Comparison of ENCODE assay signal across 22 cellular contexts in the genomic region with DNA sequence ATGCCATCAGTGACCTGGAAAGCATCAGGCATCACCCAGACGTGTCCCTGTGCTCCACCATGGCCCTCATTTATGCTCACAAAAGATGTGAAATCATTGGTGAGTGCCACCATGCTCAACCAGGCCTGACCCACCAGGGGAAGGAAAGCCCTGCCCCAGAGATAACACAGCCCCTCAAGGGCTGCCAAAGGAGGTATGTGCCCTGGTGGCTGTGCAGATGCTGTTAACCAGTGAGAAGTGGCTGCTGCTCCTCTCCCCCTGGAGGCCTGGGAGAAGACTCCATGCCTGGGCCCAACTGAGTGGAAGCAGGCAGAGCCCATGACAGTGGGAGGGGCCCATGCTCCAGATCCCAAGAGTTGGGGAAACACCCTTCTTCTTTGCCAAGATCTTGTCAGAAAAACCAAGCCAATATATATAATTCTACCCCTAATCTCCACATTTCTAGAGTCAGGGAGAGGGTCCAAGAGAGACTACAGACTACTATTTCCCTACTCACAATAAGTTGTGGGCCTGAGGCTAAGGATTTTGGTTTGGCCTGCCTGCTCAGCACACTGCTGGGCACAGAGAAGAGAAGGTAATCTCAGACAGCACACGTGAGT. TPM values are rescaled to one million over a fixed set of nuclear protein-coding genes. Genes with fewer than 3 reads are reported as not detected.
A peak's percentile ranks its signal among the peaks of the same experiment; 100 is the strongest.
DNase-seq lines count a peak whose midpoint lies in the region; ATAC-seq, FAIRE-seq and TF ChIP-seq lines count a peak whose summit lies in the region.
"Had no signal": no experiment of that assay in that cellular context is flagged by ENCODE, and none has a peak within 500 bp of the region (broad histone marks: within the 10 kb centered on the region; RNA-seq: fewer than 3 reads in every experiment).

No MANE protein-coding gene starts in this region.

- no peak overlapping the region for H4K5ac ChIP-seq in mesendoderm (ENCODE audit: low read length)

- no peaks in the 10 kb centered on the region for H4K20me1 ChIP-seq in K562 (replicated peaks; ENCODE audit: control insufficient read depth, insufficient read depth, low read length)

- H4K8ac ChIP-seq in mesendoderm (ENCODE audit: low read depth, low read length): no peak overlapping the region

- CTCF ChIA-PET in HEK293T (lab: Yijun Ruan, JAX): no interaction called here
- CTCF ChIA-PET in K562 (lab: Yijun Ruan, JAX; ENCODE audit: low intra/inter-chr PET ratio): no interaction called here

- no peak overlapping the region for H3K9ac ChIP-seq in K562 (ENCODE audit: insufficient read depth in 1 of 2, low read depth in 2 of 2, low read length in 2 of 2)
- H3K9ac ChIP-seq in mesendoderm (ENCODE audit: low read length): no peak overlapping the region
- H3K9ac ChIP-seq: KMS-11 had no signal

- DNase-seq in activated CD8-positive, alpha-beta memory T cell treated with anti-CD3 and anti-CD28 coated beads for 24 hours: peak; percentile 52
- no peak for DNase-seq in activated CD8-positive, alpha-beta memory T cell treated with anti-CD3 and anti-CD28 coated beads, Interleukin-2, amount 50 U/mL, for 4 hours
- DNase-seq in HEK293T (ENCODE audit: extremely low spot score) (peak; percentile 34), K562 (ENCODE audit: extremely low read depth in 1 of 4, low spot score in 3 of 4) (peak in 1 of 4 experiments; percentile 17), mesendoderm (peak; percentile 66), T1000 (lab: John Stamatoyannopoulos, UW) (no peak), NCI-H2171 (lab: John Stamatoyannopoulos, UW) (no peak)
- DNase-seq: C1 segment of cervical spinal cord, NCI-H1048, NCI-H1436 treated with DMSO at 0.1 percent for 48 hours, NCI-H2081, NCI-H510A treated with DMSO at 0.1 percent for 48 hours, NCI-H82 had no signal

- H3K4me2 ChIP-seq in K562 (ENCODE audit: insufficient read depth, low read length) (no peak overlapping the region), mesendoderm (ENCODE audit: low read length) (no peak overlapping the region)
- H3K4me2 ChIP-seq: KMS-11 had no signal

- peaks cover 7% of the 10 kb centered on the region for H3K79me1 ChIP-seq in mesendoderm (ENCODE audit: low read length)

- H2AFZ ChIP-seq in K562 (ENCODE audit: low read depth, low read length): no peak overlapping the region

- no peak overlapping the region for H2BK5ac ChIP-seq in mesendoderm (ENCODE audit: low read length)

- H2AK5ac ChIP-seq in mesendoderm (ENCODE audit: low read length): no peak overlapping the region

- TF ChIP-seq CTCF in K562 (IDR thresholded peaks at IDR 0.05 in 2 of 3, conservative IDR thresholded peaks at IDR 0.05 in 1 of 3; ENCODE audit: insufficient read depth in 2 of 3, low read depth in 1 of 3, low read length in 3 of 3): peak in 1 of 3 experiments; percentile 31; a peak in 1 of 6 replicates

- no peak for TF ChIP-seq RAD21 in K562 (CRISPR knock-in tag; conservative IDR thresholded peaks at IDR 0.05 in 1 of 2, IDR thresholded peaks at IDR 0.05 in 1 of 2)

- no peak overlapping the region for H3K23ac ChIP-seq in mesendoderm (ENCODE audit: low read length)

- no peak for TF ChIP-seq EP300 in K562 (IDR thresholded peaks at IDR 0.05; ENCODE audit: low read length)

- BruUV-seq in K562 (replicated peaks; lab: Mats Ljungman, UMichigan): no TSS peak

- H3K4me1 ChIP-seq in K562 (replicated peaks in 1 of 2; ENCODE audit: control insufficient read depth in 2 of 2, insufficient read depth in 2 of 2, low read length in 2 of 2) (peaks cover 20 to 23% of the 10 kb centered on the region in 2 experiments; a peak in 4 of 5 replicates), mesendoderm (ENCODE audit: control insufficient read depth, low read depth, low read length) (no peaks in the 10 kb centered on the region)

- H3K27ac ChIP-seq in K562 (ENCODE audit: extremely low read depth, low read depth, low read length): no peak overlapping the region
- H3K27ac ChIP-seq in mesendoderm (ENCODE audit: low read depth, low read length): no peak overlapping the region
- H3K27ac ChIP-seq: KMS-11, SK-N-MC had no signal

- no peak overlapping the region for H3K18ac ChIP-seq in mesendoderm (ENCODE audit: low read length)

- H3K27me3 ChIP-seq in K562 (ENCODE audit: control insufficient read depth in 2 of 2, insufficient read depth in 2 of 2, low read length in 2 of 2): no peaks in the 10 kb centered on the region
- H3K27me3 ChIP-seq in mesendoderm (ENCODE audit: insufficient read depth, low read length, poor library complexity): no peaks in the 10 kb centered on the region

- TF ChIP-seq POLR2A in K562 (conservative IDR thresholded peaks at IDR 0.05): no peak

- POLR2A ChIA-PET in HEK293T (lab: Yijun Ruan, JAX): no interaction called here
- POLR2A ChIA-PET in K562 (lab: Yijun Ruan, JAX): interaction anchor here (0.6 to 1.5 kb wide), 4 partner anchors 9 to 151 kb away, joined by 3 to 5 read pairs (median 4); no protein-coding TSS in a partner anchor

- peaks cover 5% of the 10 kb centered on the region; the same call in 2 of the 3 replicates for H3K36me3 ChIP-seq in K562 (ENCODE audit: control insufficient read depth, insufficient read depth, low read length)
- no peaks in the 10 kb centered on the region for H3K36me3 ChIP-seq in mesendoderm (ENCODE audit: control insufficient read depth, insufficient read depth, low read length)

- ATAC-seq in K562 (no peak), GM18873 (IDR thresholded peaks at IDR 0.05; ENCODE audit: low FRiP score, unreplicated experiment) (no peak)
- ATAC-seq: Panc1 had no signal

- no peak overlapping the region for H3K4me3 ChIP-seq in K562
- no peak overlapping the region for H3K4me3 ChIP-seq in mesendoderm (ENCODE audit: low read length)
- H3K4me3 ChIP-seq: HAP-1, SK-N-MC had no signal

- H3K9me3 ChIP-seq in K562 (replicated peaks; ENCODE audit: control insufficient read depth, insufficient read depth, low read depth, low read length): no peaks in the 10 kb centered on the region
- H3K9me3 ChIP-seq: HAP-1 had no signal

- H3K56ac ChIP-seq in mesendoderm (ENCODE audit: low read length): no peak overlapping the region

- no peaks in the 10 kb centered on the region for H3K9me1 ChIP-seq in K562 (ENCODE audit: control insufficient read depth, insufficient read depth, low read length)

- no peak overlapping the region for H3K4ac ChIP-seq in mesendoderm (ENCODE audit: low read depth, low read length)

- FAIRE-seq in K562 (lab: Jason Lieb, UNC): no peak
- FAIRE-seq: GM19239 had no signal

- H3K79me2 ChIP-seq in K562 (ENCODE audit: control insufficient read depth, insufficient read depth, low read length) (peaks cover 24% of the 10 kb centered on the region), mesendoderm (ENCODE audit: control insufficient read depth, insufficient read depth, low read length) (peaks cover 2% of the 10 kb centered on the region)

- 12% methylated on average over 2 of the region's 2 CpGs for WGBS in K562 (ENCODE audit: insufficient coverage, low coverage, missing lambda C conversion rate)
- WGBS in mesendoderm (ENCODE audit: extremely low coverage, insufficient coverage, low lambda C conversion rate): no CpG with 5 or more reads among the region's 2 CpGs

- no peak overlapping the region for H2BK120ac ChIP-seq in mesendoderm (ENCODE audit: low read depth, low read length)

- intact Hi-C loops in K562 (cut with micrococcal nuclease): no loop called here

- in situ Hi-C loops in K562 (cut with MboI): no loop called here

- no peak overlapping the region for H2BK15ac ChIP-seq in mesendoderm (replicated peaks; ENCODE audit: low read depth)

RNA-seq across cellular contexts. Expression of a gene that starts 2.7 kb away (rescaled TPM):
- 7.6 and 12.4 TPM in 2 replicates for total RNA-seq in K562 (2011; cell fraction: chromatin; rRNA removed; ENCODE audit: low replicate concordance)
- total RNA-seq in K562 (2011; cell fraction: nucleolus; rRNA removed): 5.8 and 6.7 TPM in 2 replicates
- 5.1 and 8.2 TPM in 2 replicates for total RNA-seq in K562 (2011; cell fraction: nucleoplasm; rRNA removed)
- total RNA-seq in K562 (2014; rRNA removed): 0.36 and 0.37 TPM in 2 replicates
- 0.32 and 0.47 TPM in 2 replicates for total RNA-seq in K562 (2014; rRNA removed; fragmentation: Illumina TruSeq; extraction: Trizol)
- 0.83 and 1.2 TPM in 2 replicates for total RNA-seq in K562 (2015; rRNA removed; fragmentation: Illumina TruSeq; extraction: Trizol)
- 1.4 and 1.7 TPM in 2 replicates for total RNA-seq in K562 (2021)
- polyA plus RNA-seq in K562 (2011; rRNA removed): 0.84 and 1.1 TPM in 2 replicates
- 0.66 and 1.1 TPM in 2 replicates for polyA plus RNA-seq in K562 (2011; cell fraction: cytosol; rRNA removed)
- polyA plus RNA-seq in K562 (2011; cell fraction: nucleus; rRNA removed): 5.1 and 6.7 TPM in 2 replicates
- 1.3 and 2.7 TPM in 2 replicates for polyA plus RNA-seq in K562 (2012)
- polyA plus RNA-seq in K562 (2014; fragmentation: Illumina TruSeq; extraction: Trizol): 0.70 and 0.94 TPM in 2 replicates
- polyA plus RNA-seq in K562 (2014; fragmentation: Nextera tagmentation; extraction: Ambion mirVana): under 1 TPM; 0.22 to 0.35 TPM
- 0.93 and 1.4 TPM in 2 replicates for polyA plus RNA-seq in K562 (2014; rRNA removed)
- 1.3 and 2.1 TPM in 2 replicates for polyA minus RNA-seq in K562 (2011; rRNA and poly(A)+ RNA removed)
- polyA minus RNA-seq in K562 (2011; cell fraction: cytosol; rRNA and poly(A)+ RNA removed): 0.67 TPM in 1 of 2 replicates, not detected in the other
- polyA minus RNA-seq in K562 (2011; cell fraction: nucleus; rRNA and poly(A)+ RNA removed): 3.5 and 4.1 TPM in 2 replicates
- polyA plus RNA-seq in mesendoderm (2013, experiment 1 of 2): 0.44 TPM
- polyA plus RNA-seq in mesendoderm (2013, experiment 2 of 2): 0.39 TPM

RNA-seq across cellular contexts. Expression of a gene that starts 2.7 kb away (rescaled TPM):
- 170 and 347 TPM in 2 replicates for total RNA-seq in K562 (2011; cell fraction: chromatin; rRNA removed; ENCODE audit: low replicate concordance)
- 220 and 236 TPM in 2 replicates for total RNA-seq in K562 (2011; cell fraction: nucleolus; rRNA removed)
- total RNA-seq in K562 (2011; cell fraction: nucleoplasm; rRNA removed): 186 and 187 TPM in 2 replicates
- total RNA-seq in K562 (2014; rRNA removed) (67.6 and 83.5 TPM in 2 replicates), K562 (2014; rRNA removed; fragmentation: Illumina TruSeq; extraction: Trizol) (39.7 and 46.8 TPM in 2 replicates), K562 (2015; rRNA removed; fragmentation: Illumina TruSeq; extraction: Trizol) (65.3 and 67.6 TPM in 2 replicates), K562 (2021) (80.7 and 81.2 TPM in 2 replicates)
- polyA plus RNA-seq in K562 (2011; rRNA removed) (87.9 and 116 TPM in 2 replicates), K562 (2014; fragmentation: Illumina TruSeq; extraction: Trizol) (71.3 and 81.3 TPM in 2 replicates), K562 (2014; fragmentation: Nextera tagmentation; extraction: Ambion mirVana) (10 to 100 TPM in 1 of 2 experiments, 1 to 10 TPM in 1; 8.4 to 14.0 TPM), K562 (2014; rRNA removed) (75.3 and 82.3 TPM in 2 replicates)
- polyA plus RNA-seq in K562 (2011; cell fraction: cytosol; rRNA removed): 88.5 and 108 TPM in 2 replicates
- polyA plus RNA-seq in K562 (2011; cell fraction: nucleus; rRNA removed): 454 and 537 TPM in 2 replicates
- 72.8 and 104 TPM in 2 replicates for polyA plus RNA-seq in K562 (2012)
- 48.5 and 49.2 TPM in 2 replicates for polyA minus RNA-seq in K562 (2011; rRNA and poly(A)+ RNA removed)
- polyA minus RNA-seq in K562 (2011; cell fraction: cytosol; rRNA and poly(A)+ RNA removed): 42.4 and 49.5 TPM in 2 replicates
- polyA minus RNA-seq in K562 (2011; cell fraction: nucleus; rRNA and poly(A)+ RNA removed): 120 and 149 TPM in 2 replicates
- polyA plus RNA-seq in mesendoderm (2013, experiment 1 of 2): 12.0 TPM
- polyA plus RNA-seq in mesendoderm (2013, experiment 2 of 2): 12.0 TPM

RNA-seq across cellular contexts. Expression of a gene that starts 43.3 kb away (rescaled TPM):
- total RNA-seq in K562 (2011; cell fraction: chromatin; rRNA removed; ENCODE audit: low replicate concordance): 18.4 and 48.8 TPM in 2 replicates
- 34.9 and 41.4 TPM in 2 replicates for total RNA-seq in K562 (2011; cell fraction: nucleolus; rRNA removed)
- 17.7 and 23.9 TPM in 2 replicates for total RNA-seq in K562 (2011; cell fraction: nucleoplasm; rRNA removed)
- total RNA-seq in K562 (2014; rRNA removed) (16.8 and 23.2 TPM in 2 replicates), K562 (2014; rRNA removed; fragmentation: Illumina TruSeq; extraction: Trizol) (5.6 and 7.9 TPM in 2 replicates), K562 (2015; rRNA removed; fragmentation: Illumina TruSeq; extraction: Trizol) (9.2 and 9.8 TPM in 2 replicates), K562 (2021) (18.1 and 18.9 TPM in 2 replicates)
- polyA plus RNA-seq in K562 (2011; rRNA removed) (14.2 and 14.5 TPM in 2 replicates), K562 (2014; fragmentation: Illumina TruSeq; extraction: Trizol) (12.7 and 13.3 TPM in 2 replicates), K562 (2014; fragmentation: Nextera tagmentation; extraction: Ambion mirVana) (under 1 TPM; 0.72 to 0.89 TPM), K562 (2014; rRNA removed) (10.9 and 11.4 TPM in 2 replicates)
- polyA plus RNA-seq in K562 (2011; cell fraction: cytosol; rRNA removed): 16.4 and 30.7 TPM in 2 replicates
- 25.6 and 46.6 TPM in 2 replicates for polyA plus RNA-seq in K562 (2011; cell fraction: nucleus; rRNA removed)
- 16.6 and 24.6 TPM in 2 replicates for polyA plus RNA-seq in K562 (2012)
- 14.7 and 23.4 TPM in 2 replicates for polyA minus RNA-seq in K562 (2011; rRNA and poly(A)+ RNA removed)
- polyA minus RNA-seq in K562 (2011; cell fraction: cytosol; rRNA and poly(A)+ RNA removed): 13.8 and 19.9 TPM in 2 replicates
- polyA minus RNA-seq in K562 (2011; cell fraction: nucleus; rRNA and poly(A)+ RNA removed): 21.9 and 22.3 TPM in 2 replicates
- polyA plus RNA-seq in mesendoderm (2013, experiment 1 of 2): 13.7 TPM
- polyA plus RNA-seq in mesendoderm (2013, experiment 2 of 2): 13.9 TPM

RNA-seq across cellular contexts. Expression of a gene that starts 58.3 kb away (rescaled TPM):
- total RNA-seq in K562 (2011; cell fraction: chromatin; rRNA removed; ENCODE audit: low replicate concordance): 31.6 and 76.0 TPM in 2 replicates
- total RNA-seq in K562 (2011; cell fraction: nucleolus; rRNA removed): 13.0 and 16.8 TPM in 2 replicates
- 28.7 and 37.4 TPM in 2 replicates for total RNA-seq in K562 (2011; cell fraction: nucleoplasm; rRNA removed)
- total RNA-seq in K562 (2014; rRNA removed) (22.1 and 26.6 TPM in 2 replicates), K562 (2014; rRNA removed; fragmentation: Illumina TruSeq; extraction: Trizol) (48.0 and 58.8 TPM in 2 replicates), K562 (2015; rRNA removed; fragmentation: Illumina TruSeq; extraction: Trizol) (34.4 and 38.1 TPM in 2 replicates), K562 (2021) (45.7 and 48.5 TPM in 2 replicates)
- polyA plus RNA-seq in K562 (2011; rRNA removed) (51.8 and 70.6 TPM in 2 replicates), K562 (2014; fragmentation: Illumina TruSeq; extraction: Trizol) (44.1 and 49.9 TPM in 2 replicates), K562 (2014; fragmentation: Nextera tagmentation; extraction: Ambion mirVana) (10 to 100 TPM; 27.0 to 49.2 TPM), K562 (2014; rRNA removed) (31.1 and 31.2 TPM in 2 replicates)
- 14.0 and 23.7 TPM in 2 replicates for polyA plus RNA-seq in K562 (2011; cell fraction: cytosol; rRNA removed)
- 35.7 and 44.4 TPM in 2 replicates for polyA plus RNA-seq in K562 (2011; cell fraction: nucleus; rRNA removed)
- polyA plus RNA-seq in K562 (2012): 34.3 and 41.0 TPM in 2 replicates
- 113 and 118 TPM in 2 replicates for polyA minus RNA-seq in K562 (2011; rRNA and poly(A)+ RNA removed)
- 20.6 and 39.8 TPM in 2 replicates for polyA minus RNA-seq in K562 (2011; cell fraction: cytosol; rRNA and poly(A)+ RNA removed)
- 30.3 and 38.9 TPM in 2 replicates for polyA minus RNA-seq in K562 (2011; cell fraction: nucleus; rRNA and poly(A)+ RNA removed)
- 30.5 TPM for polyA plus RNA-seq in mesendoderm (2013, experiment 1 of 2)
- 30.2 TPM for polyA plus RNA-seq in mesendoderm (2013, experiment 2 of 2)

RNA-seq across cellular contexts. Expression of a gene that starts 58.4 kb away (rescaled TPM):
- 0.07 TPM in 1 of 2 replicates, not detected in the other for total RNA-seq in K562 (2011; cell fraction: chromatin; rRNA removed; ENCODE audit: low replicate concordance)
- total RNA-seq in K562 (2011; cell fraction: nucleolus; rRNA removed): not detected in 2 replicates
- not detected in 2 replicates for total RNA-seq in K562 (2011; cell fraction: nucleoplasm; rRNA removed)
- 0.05 TPM in 1 of 2 replicates, not detected in the other for total RNA-seq in K562 (2014; rRNA removed)
- total RNA-seq in K562 (2014; rRNA removed; fragmentation: Illumina TruSeq; extraction: Trizol): 0.03 TPM in 1 of 2 replicates, not detected in the other
- 0.04 TPM in 2 replicates for total RNA-seq in K562 (2015; rRNA removed; fragmentation: Illumina TruSeq; extraction: Trizol)
- not detected in 2 replicates for total RNA-seq in K562 (2021)
- polyA plus RNA-seq in K562 (2011; rRNA removed): 0.01 TPM in 1 of 2 replicates, not detected in the other
- polyA plus RNA-seq in K562 (2011; cell fraction: cytosol; rRNA removed): 0.01 TPM in 2 replicates
- polyA plus RNA-seq in K562 (2011; cell fraction: nucleus; rRNA removed): 0.03 and 0.06 TPM in 2 replicates
- polyA plus RNA-seq in K562 (2012): 0.01 and 0.04 TPM in 2 replicates
- not detected in 2 replicates for polyA plus RNA-seq in K562 (2014; fragmentation: Illumina TruSeq; extraction: Trizol)
- not detected for polyA plus RNA-seq in K562 (2014; fragmentation: Nextera tagmentation; extraction: Ambion mirVana)
- not detected in 2 replicates for polyA plus RNA-seq in K562 (2014; rRNA removed)
- not detected in 2 replicates for polyA minus RNA-seq in K562 (2011; rRNA and poly(A)+ RNA removed)
- polyA minus RNA-seq in K562 (2011; cell fraction: cytosol; rRNA and poly(A)+ RNA removed): not detected in 2 replicates
- not detected in 2 replicates for polyA minus RNA-seq in K562 (2011; cell fraction: nucleus; rRNA and poly(A)+ RNA removed)
- 0.07 TPM for polyA plus RNA-seq in mesendoderm (2013, experiment 1 of 2)
- 0.07 TPM for polyA plus RNA-seq in mesendoderm (2013, experiment 2 of 2)
- total RNA-seq: A172, Daoy, MCF 10A had no signal

Comparison
In these comparisons a context has a peak if more than half of its experiments do, and no peak if none do; other contexts are left out.
1. DNase-seq: peak in activated CD8-positive, alpha-beta memory T cell treated with anti-CD3 and anti-CD28 coated beads for 24 hours (single experiment), HEK293T (single experiment) and mesendoderm (single experiment); none in activated CD8-positive, alpha-beta memory T cell treated with anti-CD3 and anti-CD28 coated beads, Interleukin-2, amount 50 U/mL, for 4 hours (single experiment), T1000 (single experiment) and NCI-H2171 (single experiment).